Comparison of ENCODE assay signal across 1 cellular context in the genomic region with DNA sequence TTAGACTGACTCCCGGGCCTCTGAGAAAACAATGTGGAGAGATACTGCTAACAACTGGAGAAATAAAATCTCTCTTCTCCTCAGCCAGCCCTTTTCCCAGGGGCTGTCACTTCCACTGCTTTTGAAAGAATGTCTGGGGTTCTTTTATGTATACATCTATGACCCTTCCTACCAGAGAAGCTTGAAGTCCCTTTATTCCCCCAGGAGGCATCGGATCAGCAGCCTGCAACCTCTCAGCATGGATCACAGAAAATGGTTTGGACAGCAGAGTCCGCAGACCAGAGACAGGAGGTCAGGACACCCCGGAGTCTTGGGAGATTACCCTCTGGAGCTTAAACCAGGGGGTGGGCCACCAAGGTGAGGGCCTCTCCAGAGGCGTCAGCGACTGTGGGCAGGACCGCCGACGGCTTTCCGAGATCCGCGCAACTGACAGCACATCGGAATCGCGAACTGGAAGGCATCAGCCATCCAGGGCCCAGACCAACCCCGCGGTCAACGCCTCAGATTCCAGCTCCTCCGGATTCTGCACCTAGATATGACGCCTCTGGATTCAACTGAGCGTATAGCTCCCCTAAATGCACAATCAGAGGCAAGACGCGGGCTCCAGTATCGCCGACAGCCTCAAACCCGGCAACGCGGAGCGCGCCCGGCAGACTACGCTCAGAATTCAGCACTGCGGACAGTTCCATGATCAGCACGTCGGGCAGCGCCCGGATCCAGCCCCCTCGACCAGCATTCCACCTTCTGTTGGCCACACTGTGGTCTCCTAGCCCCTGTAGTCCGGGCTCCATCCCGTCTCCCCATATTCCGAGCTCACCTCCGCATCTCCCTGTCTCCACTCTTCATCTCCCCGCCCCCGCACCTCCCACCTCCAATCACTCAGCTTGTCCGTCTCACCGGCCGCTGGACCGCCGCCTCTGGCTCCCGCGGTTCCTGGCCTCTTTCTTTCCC.
TF ChIP-seq lines count a peak whose summit lies in the region.

No MANE protein-coding gene starts in this region.

TF ChIP-seq in K562, 482 proteins besides CTCF, POLR2A, EP300 and RAD21 (continued from another document and continues in another):
- TF ChIP-seq ZNF165 (CRISPR knock-in tag; IDR thresholded peaks at IDR 0.05; ENCODE audit: borderline replicate concordance) (no peak), TFAM (CRISPR knock-in tag; conservative IDR thresholded peaks at IDR 0.05) (no peak), NFE2L1 (tag; IDR thresholded peaks at IDR 0.05; ENCODE audit: borderline replicate concordance, low read depth) (no peak), ZNF76 (CRISPR knock-in tag; IDR thresholded peaks at IDR 0.05; ENCODE audit: borderline replicate concordance) (no peak), TBP (optimal IDR thresholded peaks at IDR 0.05; ENCODE audit: low read depth, low read length) (no peak), ZNF717 (CRISPR knock-in tag; IDR thresholded peaks at IDR 0.05) (no peak), LARP7 (IDR thresholded peaks at IDR 0.05) (no peak), NFIC (IDR thresholded peaks at IDR 0.05) (no peak), ZNF3 (CRISPR knock-in tag; IDR thresholded peaks at IDR 0.05) (no peak), ZNF77 (CRISPR knock-in tag; IDR thresholded peaks at IDR 0.05) (no peak), MYNN (IDR thresholded peaks at IDR 0.05) (no peak), MYNN (CRISPR knock-in tag; IDR thresholded peaks at IDR 0.05) (peak; percentile 95), ZNF274 (IDR thresholded peaks at IDR 0.05; ENCODE audit: borderline replicate concordance, low read depth, low read length) (no peak), SMARCB1 (IDR thresholded peaks at IDR 0.05; ENCODE audit: insufficient read length, low read depth) (no peak), SRSF1 (IDR thresholded peaks at IDR 0.05; ENCODE audit: low read depth, low read length) (no peak), GTF2F1 (IDR thresholded peaks at IDR 0.05; ENCODE audit: low read depth, low read length) (no peak), SAFB (IDR thresholded peaks at IDR 0.05; ENCODE audit: borderline replicate concordance, low read depth, low read length) (no peak), ZNF57 (CRISPR knock-in tag; IDR thresholded peaks at IDR 0.05) (no peak), ZNF354B (CRISPR knock-in tag; IDR thresholded peaks at IDR 0.05) (no peak), ZNF699 (CRISPR knock-in tag; IDR thresholded peaks at IDR 0.05; ENCODE audit: insufficient replicate concordance) (no peak), RCOR1 (IDR thresholded peaks at IDR 0.05; ENCODE audit: borderline replicate concordance in 1 of 2, low read depth in 2 of 2, low read length in 2 of 2) (peak in 1 of 2 experiments; percentile 97; a peak in 2 of 4 replicates), EGR1 (conservative IDR thresholded peaks at IDR 0.05) (peak; percentile 81), HNRNPL (IDR thresholded peaks at IDR 0.05; ENCODE audit: low read depth, low read length) (no peak), DMBX1 (CRISPR knock-in tag; IDR thresholded peaks at IDR 0.05; ENCODE audit: borderline replicate concordance) (peak; percentile 97)
- TF ChIP-seq, protein P1, sequence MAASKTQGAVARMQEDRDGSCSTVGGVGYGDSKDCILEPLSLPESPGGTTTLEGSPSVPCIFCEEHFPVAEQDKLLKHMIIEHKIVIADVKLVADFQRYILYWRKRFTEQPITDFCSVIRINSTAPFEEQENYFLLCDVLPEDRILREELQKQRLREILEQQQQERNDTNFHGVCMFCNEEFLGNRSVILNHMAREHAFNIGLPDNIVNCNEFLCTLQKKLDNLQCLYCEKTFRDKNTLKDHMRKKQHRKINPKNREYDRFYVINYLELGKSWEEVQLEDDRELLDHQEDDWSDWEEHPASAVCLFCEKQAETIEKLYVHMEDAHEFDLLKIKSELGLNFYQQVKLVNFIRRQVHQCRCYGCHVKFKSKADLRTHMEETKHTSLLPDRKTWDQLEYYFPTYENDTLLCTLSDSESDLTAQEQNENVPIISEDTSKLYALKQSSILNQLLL (CRISPR knock-in tag; IDR thresholded peaks at IDR 0.05; ENCODE audit: borderline replicate concordance), result no peak
- TF ChIP-seq, protein P2, sequence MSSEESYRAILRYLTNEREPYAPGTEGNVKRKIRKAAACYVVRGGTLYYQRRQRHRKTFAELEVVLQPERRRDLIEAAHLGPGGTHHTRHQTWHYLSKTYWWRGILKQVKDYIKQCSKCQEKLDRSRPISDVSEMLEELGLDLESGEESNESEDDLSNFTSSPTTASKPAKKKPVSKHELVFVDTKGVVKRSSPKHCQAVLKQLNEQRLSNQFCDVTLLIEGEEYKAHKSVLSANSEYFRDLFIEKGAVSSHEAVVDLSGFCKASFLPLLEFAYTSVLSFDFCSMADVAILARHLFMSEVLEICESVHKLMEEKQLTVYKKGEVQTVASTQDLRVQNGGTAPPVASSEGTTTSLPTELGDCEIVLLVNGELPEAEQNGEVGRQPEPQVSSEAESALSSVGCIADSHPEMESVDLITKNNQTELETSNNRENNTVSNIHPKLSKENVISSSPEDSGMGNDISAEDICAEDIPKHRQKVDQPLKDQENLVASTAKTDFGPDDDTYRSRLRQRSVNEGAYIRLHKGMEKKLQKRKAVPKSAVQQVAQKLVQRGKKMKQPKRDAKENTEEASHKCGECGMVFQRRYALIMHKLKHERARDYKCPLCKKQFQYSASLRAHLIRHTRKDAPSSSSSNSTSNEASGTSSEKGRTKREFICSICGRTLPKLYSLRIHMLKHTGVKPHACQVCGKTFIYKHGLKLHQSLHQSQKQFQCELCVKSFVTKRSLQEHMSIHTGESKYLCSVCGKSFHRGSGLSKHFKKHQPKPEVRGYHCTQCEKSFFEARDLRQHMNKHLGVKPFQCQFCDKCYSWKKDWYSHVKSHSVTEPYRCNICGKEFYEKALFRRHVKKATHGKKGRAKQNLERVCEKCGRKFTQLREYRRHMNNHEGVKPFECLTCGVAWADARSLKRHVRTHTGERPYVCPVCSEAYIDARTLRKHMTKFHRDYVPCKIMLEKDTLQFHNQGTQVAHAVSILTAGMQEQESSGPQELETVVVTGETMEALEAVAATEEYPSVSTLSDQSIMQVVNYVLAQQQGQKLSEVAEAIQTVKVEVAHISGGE (CRISPR knock-in tag; IDR thresholded peaks at IDR 0.05), result peak in 1 of 3 experiments; percentile 67; a peak in 2 of 6 replicates
- TF ChIP-seq, protein P3, sequence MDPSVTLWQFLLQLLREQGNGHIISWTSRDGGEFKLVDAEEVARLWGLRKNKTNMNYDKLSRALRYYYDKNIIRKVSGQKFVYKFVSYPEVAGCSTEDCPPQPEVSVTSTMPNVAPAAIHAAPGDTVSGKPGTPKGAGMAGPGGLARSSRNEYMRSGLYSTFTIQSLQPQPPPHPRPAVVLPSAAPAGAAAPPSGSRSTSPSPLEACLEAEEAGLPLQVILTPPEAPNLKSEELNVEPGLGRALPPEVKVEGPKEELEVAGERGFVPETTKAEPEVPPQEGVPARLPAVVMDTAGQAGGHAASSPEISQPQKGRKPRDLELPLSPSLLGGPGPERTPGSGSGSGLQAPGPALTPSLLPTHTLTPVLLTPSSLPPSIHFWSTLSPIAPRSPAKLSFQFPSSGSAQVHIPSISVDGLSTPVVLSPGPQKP (CRISPR knock-in tag; IDR thresholded peaks at IDR 0.05), result 0 out of 2 replicates have a peak, but pooled peaks have one; percentile 72
- TF ChIP-seq, protein P4, sequence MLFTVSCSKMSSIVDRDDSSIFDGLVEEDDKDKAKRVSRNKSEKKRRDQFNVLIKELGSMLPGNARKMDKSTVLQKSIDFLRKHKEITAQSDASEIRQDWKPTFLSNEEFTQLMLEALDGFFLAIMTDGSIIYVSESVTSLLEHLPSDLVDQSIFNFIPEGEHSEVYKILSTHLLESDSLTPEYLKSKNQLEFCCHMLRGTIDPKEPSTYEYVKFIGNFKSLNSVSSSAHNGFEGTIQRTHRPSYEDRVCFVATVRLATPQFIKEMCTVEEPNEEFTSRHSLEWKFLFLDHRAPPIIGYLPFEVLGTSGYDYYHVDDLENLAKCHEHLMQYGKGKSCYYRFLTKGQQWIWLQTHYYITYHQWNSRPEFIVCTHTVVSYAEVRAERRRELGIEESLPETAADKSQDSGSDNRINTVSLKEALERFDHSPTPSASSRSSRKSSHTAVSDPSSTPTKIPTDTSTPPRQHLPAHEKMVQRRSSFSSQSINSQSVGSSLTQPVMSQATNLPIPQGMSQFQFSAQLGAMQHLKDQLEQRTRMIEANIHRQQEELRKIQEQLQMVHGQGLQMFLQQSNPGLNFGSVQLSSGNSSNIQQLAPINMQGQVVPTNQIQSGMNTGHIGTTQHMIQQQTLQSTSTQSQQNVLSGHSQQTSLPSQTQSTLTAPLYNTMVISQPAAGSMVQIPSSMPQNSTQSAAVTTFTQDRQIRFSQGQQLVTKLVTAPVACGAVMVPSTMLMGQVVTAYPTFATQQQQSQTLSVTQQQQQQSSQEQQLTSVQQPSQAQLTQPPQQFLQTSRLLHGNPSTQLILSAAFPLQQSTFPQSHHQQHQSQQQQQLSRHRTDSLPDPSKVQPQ (CRISPR knock-in tag; IDR thresholded peaks at IDR 0.05; ENCODE audit: borderline replicate concordance), result no peak
- TF ChIP-seq, protein P5, sequence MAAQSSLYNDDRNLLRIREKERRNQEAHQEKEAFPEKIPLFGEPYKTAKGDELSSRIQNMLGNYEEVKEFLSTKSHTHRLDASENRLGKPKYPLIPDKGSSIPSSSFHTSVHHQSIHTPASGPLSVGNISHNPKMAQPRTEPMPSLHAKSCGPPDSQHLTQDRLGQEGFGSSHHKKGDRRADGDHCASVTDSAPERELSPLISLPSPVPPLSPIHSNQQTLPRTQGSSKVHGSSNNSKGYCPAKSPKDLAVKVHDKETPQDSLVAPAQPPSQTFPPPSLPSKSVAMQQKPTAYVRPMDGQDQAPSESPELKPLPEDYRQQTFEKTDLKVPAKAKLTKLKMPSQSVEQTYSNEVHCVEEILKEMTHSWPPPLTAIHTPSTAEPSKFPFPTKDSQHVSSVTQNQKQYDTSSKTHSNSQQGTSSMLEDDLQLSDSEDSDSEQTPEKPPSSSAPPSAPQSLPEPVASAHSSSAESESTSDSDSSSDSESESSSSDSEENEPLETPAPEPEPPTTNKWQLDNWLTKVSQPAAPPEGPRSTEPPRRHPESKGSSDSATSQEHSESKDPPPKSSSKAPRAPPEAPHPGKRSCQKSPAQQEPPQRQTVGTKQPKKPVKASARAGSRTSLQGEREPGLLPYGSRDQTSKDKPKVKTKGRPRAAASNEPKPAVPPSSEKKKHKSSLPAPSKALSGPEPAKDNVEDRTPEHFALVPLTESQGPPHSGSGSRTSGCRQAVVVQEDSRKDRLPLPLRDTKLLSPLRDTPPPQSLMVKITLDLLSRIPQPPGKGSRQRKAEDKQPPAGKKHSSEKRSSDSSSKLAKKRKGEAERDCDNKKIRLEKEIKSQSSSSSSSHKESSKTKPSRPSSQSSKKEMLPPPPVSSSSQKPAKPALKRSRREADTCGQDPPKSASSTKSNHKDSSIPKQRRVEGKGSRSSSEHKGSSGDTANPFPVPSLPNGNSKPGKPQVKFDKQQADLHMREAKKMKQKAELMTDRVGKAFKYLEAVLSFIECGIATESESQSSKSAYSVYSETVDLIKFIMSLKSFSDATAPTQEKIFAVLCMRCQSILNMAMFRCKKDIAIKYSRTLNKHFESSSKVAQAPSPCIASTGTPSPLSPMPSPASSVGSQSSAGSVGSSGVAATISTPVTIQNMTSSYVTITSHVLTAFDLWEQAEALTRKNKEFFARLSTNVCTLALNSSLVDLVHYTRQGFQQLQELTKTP (IDR thresholded peaks at IDR 0.05; ENCODE audit: low read depth in 1 of 2, partially characterized antibody in 2 of 2), result peak in 1 of 2 experiments; percentile 100
- TF ChIP-seq, protein P6, sequence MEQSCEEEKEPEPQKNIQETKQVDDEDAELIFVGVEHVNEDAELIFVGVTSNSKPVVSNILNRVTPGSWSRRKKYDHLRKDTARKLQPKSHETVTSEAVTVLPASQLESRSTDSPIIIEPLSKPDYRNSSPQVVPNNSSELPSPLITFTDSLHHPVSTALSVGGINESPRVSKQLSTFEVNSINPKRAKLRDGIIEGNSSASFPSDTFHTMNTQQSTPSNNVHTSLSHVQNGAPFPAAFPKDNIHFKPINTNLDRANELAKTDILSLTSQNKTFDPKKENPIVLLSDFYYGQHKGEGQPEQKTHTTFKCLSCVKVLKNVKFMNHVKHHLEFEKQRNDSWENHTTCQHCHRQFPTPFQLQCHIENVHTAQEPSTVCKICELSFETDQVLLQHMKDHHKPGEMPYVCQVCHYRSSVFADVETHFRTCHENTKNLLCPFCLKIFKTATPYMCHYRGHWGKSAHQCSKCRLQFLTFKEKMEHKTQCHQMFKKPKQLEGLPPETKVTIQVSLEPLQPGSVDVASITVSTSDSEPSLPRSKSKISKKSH (CRISPR knock-in tag; IDR thresholded peaks at IDR 0.05), result no peak
- TF ChIP-seq, protein P7, sequence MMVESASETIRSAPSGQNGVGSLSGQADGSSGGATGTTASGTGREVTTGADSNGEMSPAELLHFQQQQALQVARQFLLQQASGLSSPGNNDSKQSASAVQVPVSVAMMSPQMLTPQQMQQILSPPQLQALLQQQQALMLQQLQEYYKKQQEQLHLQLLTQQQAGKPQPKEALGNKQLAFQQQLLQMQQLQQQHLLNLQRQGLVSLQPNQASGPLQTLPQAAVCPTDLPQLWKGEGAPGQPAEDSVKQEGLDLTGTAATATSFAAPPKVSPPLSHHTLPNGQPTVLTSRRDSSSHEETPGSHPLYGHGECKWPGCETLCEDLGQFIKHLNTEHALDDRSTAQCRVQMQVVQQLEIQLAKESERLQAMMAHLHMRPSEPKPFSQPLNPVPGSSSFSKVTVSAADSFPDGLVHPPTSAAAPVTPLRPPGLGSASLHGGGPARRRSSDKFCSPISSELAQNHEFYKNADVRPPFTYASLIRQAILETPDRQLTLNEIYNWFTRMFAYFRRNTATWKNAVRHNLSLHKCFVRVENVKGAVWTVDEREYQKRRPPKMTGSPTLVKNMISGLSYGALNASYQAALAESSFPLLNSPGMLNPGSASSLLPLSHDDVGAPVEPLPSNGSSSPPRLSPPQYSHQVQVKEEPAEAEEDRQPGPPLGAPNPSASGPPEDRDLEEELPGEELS (CRISPR knock-in tag; IDR thresholded peaks at IDR 0.05; ENCODE audit: borderline replicate concordance), result peak; percentile 99
- TF ChIP-seq, protein P8, sequence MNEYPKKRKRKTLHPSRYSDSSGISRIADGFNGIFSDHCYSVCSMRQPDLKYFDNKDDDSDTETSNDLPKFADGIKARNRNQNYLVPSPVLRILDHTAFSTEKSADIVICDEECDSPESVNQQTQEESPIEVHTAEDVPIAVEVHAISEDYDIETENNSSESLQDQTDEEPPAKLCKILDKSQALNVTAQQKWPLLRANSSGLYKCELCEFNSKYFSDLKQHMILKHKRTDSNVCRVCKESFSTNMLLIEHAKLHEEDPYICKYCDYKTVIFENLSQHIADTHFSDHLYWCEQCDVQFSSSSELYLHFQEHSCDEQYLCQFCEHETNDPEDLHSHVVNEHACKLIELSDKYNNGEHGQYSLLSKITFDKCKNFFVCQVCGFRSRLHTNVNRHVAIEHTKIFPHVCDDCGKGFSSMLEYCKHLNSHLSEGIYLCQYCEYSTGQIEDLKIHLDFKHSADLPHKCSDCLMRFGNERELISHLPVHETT (CRISPR knock-in tag; conservative IDR thresholded peaks at IDR 0.05 in 1 of 2, IDR thresholded peaks at IDR 0.05 in 1 of 2), result peak; percentile 89 to 99
- TF ChIP-seq, protein P9, sequence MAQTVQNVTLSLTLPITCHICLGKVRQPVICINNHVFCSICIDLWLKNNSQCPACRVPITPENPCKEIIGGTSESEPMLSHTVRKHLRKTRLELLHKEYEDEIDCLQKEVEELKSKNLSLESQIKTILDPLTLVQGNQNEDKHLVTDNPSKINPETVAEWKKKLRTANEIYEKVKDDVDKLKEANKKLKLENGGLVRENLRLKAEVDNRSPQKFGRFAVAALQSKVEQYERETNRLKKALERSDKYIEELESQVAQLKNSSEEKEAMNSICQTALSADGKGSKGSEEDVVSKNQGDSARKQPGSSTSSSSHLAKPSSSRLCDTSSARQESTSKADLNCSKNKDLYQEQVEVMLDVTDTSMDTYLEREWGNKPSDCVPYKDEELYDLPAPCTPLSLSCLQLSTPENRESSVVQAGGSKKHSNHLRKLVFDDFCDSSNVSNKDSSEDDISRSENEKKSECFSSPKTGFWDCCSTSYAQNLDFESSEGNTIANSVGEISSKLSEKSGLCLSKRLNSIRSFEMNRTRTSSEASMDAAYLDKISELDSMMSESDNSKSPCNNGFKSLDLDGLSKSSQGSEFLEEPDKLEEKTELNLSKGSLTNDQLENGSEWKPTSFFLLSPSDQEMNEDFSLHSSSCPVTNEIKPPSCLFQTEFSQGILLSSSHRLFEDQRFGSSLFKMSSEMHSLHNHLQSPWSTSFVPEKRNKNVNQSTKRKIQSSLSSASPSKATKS (CRISPR knock-in tag; IDR thresholded peaks at IDR 0.05), result no peak
